Comparison of ENCODE assay signal across 8 cellular contexts in genomic region chr15:67501177-67501835, GRCh38. TPM values are rescaled to one million over a fixed set of nuclear protein-coding genes. Genes with fewer than 3 reads are reported as not detected.
DNase-seq lines count a peak whose midpoint lies in the region; ATAC-seq lines count a peak whose summit lies in the region.

No MANE protein-coding gene starts in this region.

- no peak overlapping the region for H3K4me3 Mint-ChIP-seq in naive thymus-derived CD4-positive, alpha-beta T cell

- H3K27me3 Mint-ChIP-seq in naive thymus-derived CD4-positive, alpha-beta T cell = peaks cover 0 to 9% (median 0%) of the 10 kb centered on the region in 5 donors

- peaks cover 0 to 2% of the 10 kb centered on the region in 2 donors for H3K27me3 ChIP-seq in naive thymus-derived CD4-positive, alpha-beta T cell (ENCODE audit: control insufficient read depth in 2 of 2, insufficient read depth in 2 of 2, low read length in 2 of 2)

- no peaks in the 10 kb centered on the region for H3K9me3 Mint-ChIP-seq in naive thymus-derived CD4-positive, alpha-beta T cell

- no peak overlapping the region for H3K27ac Mint-ChIP-seq in naive thymus-derived CD4-positive, alpha-beta T cell

- intact Hi-C loops in naive thymus-derived CD4-positive, alpha-beta T cell (cut with micrococcal nuclease) = loop anchor here (1.0 to 10.0 kb wide), 3 partner anchors 53 to 335 kb away; no protein-coding TSS in a partner anchor

- H3K4me1 Mint-ChIP-seq in naive thymus-derived CD4-positive, alpha-beta T cell = peaks cover 0 to 5% (median 0%) of the 10 kb centered on the region in 7 donors

- ATAC-seq in naive thymus-derived CD4-positive, alpha-beta T cell = peak; percentile 55
- ATAC-seq in HG03432 (IDR thresholded peaks at IDR 0.05; ENCODE audit: unreplicated experiment) = no peak
- ATAC-seq in HG03159 (IDR thresholded peaks at IDR 0.05; ENCODE audit: unreplicated experiment) = no peak

- DNase-seq in GF-D8 (lab: John Stamatoyannopoulos, UW) (peak; percentile 18), NCI-H1105 treated with DMSO at 0.1 percent for 48 hours (lab: John Stamatoyannopoulos, UW) (peak; percentile 59), cerebellar cortex (ENCODE audit: low spot score) (peak; percentile 72), HuH-7.5 (ENCODE audit: low spot score) (no peak), SHP77 treated with DMSO at 0.1 percent for 48 hours (lab: John Stamatoyannopoulos, UW) (no peak)
- peak in 4 of 9 donors; percentile 6 to 27 (median 17) for DNase-seq in naive thymus-derived CD4-positive, alpha-beta T cell

- CTCF ChIA-PET in naive thymus-derived CD4-positive, alpha-beta T cell (lab: Charles Lee) = interaction anchor here (0.6 to 1.5 kb wide), 6 partner anchors 10 to 556 kb away, joined by 3 to 8 read pairs (median 4); no protein-coding TSS in a partner anchor

- no peaks in the 10 kb centered on the region for H3K36me3 ChIP-seq in naive thymus-derived CD4-positive, alpha-beta T cell (ENCODE audit: control insufficient read depth in 2 of 3, insufficient read depth in 3 of 3, low read length in 3 of 3)

- H3K27ac ChIP-seq in naive thymus-derived CD4-positive, alpha-beta T cell (ENCODE audit: low read depth, low read length) = no peak overlapping the region

- H3K9me3 ChIP-seq in naive thymus-derived CD4-positive, alpha-beta T cell (ENCODE audit: control insufficient read depth in 2 of 3, low read length in 3 of 3) = no peaks in the 10 kb centered on the region

- H3K4me1 ChIP-seq in naive thymus-derived CD4-positive, alpha-beta T cell (ENCODE audit: control insufficient read depth in 2 of 2, insufficient read depth in 2 of 2, low read length in 2 of 2) = no peaks in the 10 kb centered on the region

- H3K4me3 ChIP-seq in naive thymus-derived CD4-positive, alpha-beta T cell (ENCODE audit: low read length) = no peak overlapping the region

- POLR2A ChIA-PET in naive thymus-derived CD4-positive, alpha-beta T cell (lab: Charles Lee) = interaction anchor here (1.2 kb wide), 1 partner anchor 335 kb away, joined by 3 read pairs; no protein-coding TSS in a partner anchor

- H3K36me3 Mint-ChIP-seq in naive thymus-derived CD4-positive, alpha-beta T cell = peaks cover 0 to 4% (median 4%) of the 10 kb centered on the region in 5 donors

RNA-seq across cellular contexts. Expression of gene C15orf61, which starts 19.6 kb away (rescaled TPM):
- 10 to 100 TPM in 2 of 5 experiments, 1 to 10 TPM in 3; 4.3 to 11.0 (median 8.2) TPM for total RNA-seq in naive thymus-derived CD4-positive, alpha-beta T cell
- 10 to 100 TPM in 1 of 2 donors, 1 to 10 TPM in 1; 6.1 to 11.4 TPM for polyA plus RNA-seq in naive thymus-derived CD4-positive, alpha-beta T cell

RNA-seq across cellular contexts. Expression of gene MAP2K5, which starts 41.2 kb away (rescaled TPM):
- total RNA-seq in naive thymus-derived CD4-positive, alpha-beta T cell = 10 to 100 TPM; 23.4 to 43.4 (median 35.7) TPM
- polyA plus RNA-seq in naive thymus-derived CD4-positive, alpha-beta T cell = 10 to 100 TPM; 22.7 to 25.0 TPM

Comparison
In these comparisons a context has a peak if more than half of its experiments do, and no peak if none do; other contexts are left out.
1. DNase-seq: peak in GF-D8 (single experiment), NCI-H1105 treated with DMSO at 0.1 percent for 48 hours (single experiment) and cerebellar cortex (single experiment); none in HuH-7.5 (single experiment) and SHP77 treated with DMSO at 0.1 percent for 48 hours (single experiment).